In genomic region chr5:42951169-42951846, GRCh38 we compare ENCODE assay signal across 8 cellular contexts.
A peak's percentile ranks its signal among the peaks of the same experiment; 100 is the strongest.
DNase-seq lines count a peak whose midpoint lies in the region; ATAC-seq and TF ChIP-seq lines count a peak whose summit lies in the region.

No MANE protein-coding gene starts in this region.

- H3K4me3 ChIP-seq in BJ (ENCODE audit: low read depth, low read length) (peak overlapping the region; percentile 38), ascending aorta (peak overlapping the region; percentile 61 to 88), left lung (peak overlapping the region; percentile 34 to 50)

- H3K27ac ChIP-seq in ascending aorta (peak overlapping the region; percentile 96 to 97), left lung (peak overlapping the region; percentile 86 to 100)

- CTCF ChIA-PET in BJ (lab: Yijun Ruan, JAX), result interaction anchor here (0.8 to 4.5 kb wide), 5 partner anchors 21 to 117 kb away, joined by 3 to 18 read pairs (median 4); no protein-coding TSS in a partner anchor

- no peaks in the 10 kb centered on the region for H3K27me3 ChIP-seq in BJ (ENCODE audit: control insufficient read depth, insufficient read depth, low read length)
- H3K27me3 ChIP-seq in ascending aorta, result no peaks in the 10 kb centered on the region
- H3K27me3 ChIP-seq in left lung, result peaks cover 71 to 98% of the 10 kb centered on the region in 2 donors

- POLR2A ChIA-PET in BJ (lab: Charles Lee), result no interaction called here

- intact Hi-C loops in ascending aorta (cut with DNase I) (loop anchor here (2.0 kb wide), 3 partner anchors 43 to 169 kb away; partner anchors contain the start of gene ZNF131), left lung (cut with DNase I) (loop anchor here in 1 of 2 donors (2.0 to 10.0 kb wide), 2 partner anchors 67 to 93 kb away; partner anchors contain the start of gene ANXA2R)

- TF ChIP-seq CTCF in BJ (IDR thresholded peaks at IDR 0.05; ENCODE audit: insufficient read depth, low read depth, low read length), result no peak
- TF ChIP-seq CTCF in ascending aorta (IDR thresholded peaks at IDR 0.05), result no peak
- no peak for TF ChIP-seq CTCF in left lung (IDR thresholded peaks at IDR 0.05)

- in situ Hi-C loops in ACHN (cut with HindIII; ENCODE audit: low pct_ligation_motif_present, low pct_unique_long_range_greater_than_20kb, low sequenced_read_pairs), result no loop called here

- H3K9me3 ChIP-seq in ascending aorta (peaks cover 20 to 33% of the 10 kb centered on the region in 2 donors), left lung (peaks cover 0 to 15% of the 10 kb centered on the region in 2 donors)

- H3K36me3 ChIP-seq in BJ (ENCODE audit: control insufficient read depth, insufficient read depth, low read length) (no peaks in the 10 kb centered on the region), ascending aorta (no peaks in the 10 kb centered on the region), left lung (no peaks in the 10 kb centered on the region)

- DNase-seq in BJ (ENCODE audit: low read depth) (no peak), T-helper 2 cell (peak; percentile 47 to 94 (median 77)), ascending aorta (ENCODE audit: low spot score in 2 of 2) (peak in 1 of 2 donors; percentile 78), left lung (peak; percentile 49 to 87), ACHN (no peak)
- peak; percentile 37 to 46 for DNase-seq in stimulated activated CD8-positive, alpha-beta memory T cell treated with anti-CD3 and anti-CD28 coated beads, Interleukin-4, amount 100 ng/mL, for 1 hour (ENCODE audit: low read depth in 2 of 2, low spot score in 1 of 2)

- ATAC-seq in GM19372 (IDR thresholded peaks at IDR 0.05; ENCODE audit: low read depth, unreplicated experiment) (peak; percentile 34), HG03565 (IDR thresholded peaks at IDR 0.05; ENCODE audit: unreplicated experiment) (peak; percentile 28), left lung (peak; percentile 25)

- H3K4me1 ChIP-seq in ascending aorta, result peaks cover 7% of the 10 kb centered on the region in 2 donors
- H3K4me1 ChIP-seq in left lung, result peaks cover 8 to 30% of the 10 kb centered on the region in 2 donors

Comparison
In these comparisons a context has a peak if more than half of its experiments do, and no peak if none do; other contexts are left out.
1. DNase-seq: peak in T-helper 2 cell (5 of 5), left lung (2 of 2) and stimulated activated CD8-positive, alpha-beta memory T cell treated with anti-CD3 and anti-CD28 coated beads, Interleukin-4, amount 100 ng/mL, for 1 hour (2 of 2); none in BJ (single experiment) and ACHN (single experiment).
2. Peak in every context shown above with its lines, with median percentiles within 50 percentile points of each other: H3K4me3 ChIP-seq and ATAC-seq.